ENCODE assay signal across 9 cellular contexts in genomic region chr3:186519021-186519658, GRCh38.
DNase-seq lines count a peak whose midpoint lies in the region; ATAC-seq lines count a peak whose summit lies in the region.
"Had no signal": no experiment of that assay in that cellular context is flagged by ENCODE, and none has a peak within 500 bp of the region (broad histone marks: within the 10 kb centered on the region; RNA-seq: fewer than 3 reads in every experiment).

No MANE protein-coding gene starts in this region.

- H3K4me3 ChIP-seq in HAP-1: no peak overlapping the region

- ATAC-seq in GM18502 (IDR thresholded peaks at IDR 0.05; ENCODE audit: poor library complexity, unreplicated experiment) (peak; percentile 35), HG03469 (IDR thresholded peaks at IDR 0.05; ENCODE audit: unreplicated experiment) (peak; percentile 33), HG02588 (IDR thresholded peaks at IDR 0.05; ENCODE audit: unreplicated experiment) (no peak)

- H3K27me3 ChIP-seq in HAP-1 (ENCODE audit: low read depth): no peaks in the 10 kb centered on the region

- DNase-seq in activated CD8-positive, alpha-beta memory T cell treated with anti-CD3 and anti-CD28 coated beads for 4 hours (ENCODE audit: low read depth in 2 of 2): peak; percentile 36 to 64
- DNase-seq in stimulated activated CD4-positive, alpha-beta T cell treated with anti-CD3 and anti-CD28 coated beads, Interleukin-12 subunit alpha, Interleukin-12 subunit beta, amount 100 ng/mL, for 24 hours (ENCODE audit: low read depth in 2 of 2): peak; percentile 29 to 46
- DNase-seq in HAP-1 (ENCODE audit: low spot score in 2 of 2) (no peak), SIG-M5 treated with dmso at 0.1 percent for 504 hours (lab: John Stamatoyannopoulos, UW; ENCODE audit: unreplicated experiment) (no peak), NCI-H1694 treated with DMSO at 0.1 percent for 48 hours (lab: John Stamatoyannopoulos, UW) (no peak)
- DNase-seq: NCI-H2171 treated with DMSO at 0.1 percent for 48 hours had no signal

- H3K36me3 ChIP-seq in HAP-1 (replicated peaks): no peaks in the 10 kb centered on the region

- no peaks in the 10 kb centered on the region for H3K9me3 ChIP-seq in HAP-1

- in situ Hi-C loops in HAP-1 (cut with MboI; ENCODE audit: low sequenced_read_pairs): no loop called here

- no peaks in the 10 kb centered on the region for H3K4me1 ChIP-seq in HAP-1

Comparison
In these comparisons a context has a peak if more than half of its experiments do, and no peak if none do; other contexts are left out.
1. DNase-seq: peak in activated CD8-positive, alpha-beta memory T cell treated with anti-CD3 and anti-CD28 coated beads for 4 hours (2 of 2) and stimulated activated CD4-positive, alpha-beta T cell treated with anti-CD3 and anti-CD28 coated beads, Interleukin-12 subunit alpha, Interleukin-12 subunit beta, amount 100 ng/mL, for 24 hours (2 of 2); none in HAP-1 (0 of 2), SIG-M5 treated with dmso at 0.1 percent for 504 hours (single experiment) and NCI-H1694 treated with DMSO at 0.1 percent for 48 hours (single experiment).